1 cellular context compared by ENCODE assay signal in genomic region chr15:67854358-67854757, GRCh38.
TF ChIP-seq lines count a peak whose summit lies in the region.

No MANE protein-coding gene starts in this region.

TF ChIP-seq in HepG2, 621 proteins besides CTCF, POLR2A, EP300 and RAD21 (continued from another document and continues in another):
- TF ChIP-seq HNF1B (CRISPR knock-in tag; IDR thresholded peaks at IDR 0.05): 0 out of 2 replicates have a peak, but pooled peaks have one; percentile 54
- no peak for TF ChIP-seq FOSL1 (CRISPR knock-in tag; IDR thresholded peaks at IDR 0.05; ENCODE audit: borderline replicate concordance)
- TF ChIP-seq CEBPG (CRISPR knock-in tag; IDR thresholded peaks at IDR 0.05): no peak
- TF ChIP-seq RELA (CRISPR knock-in tag; IDR thresholded peaks at IDR 0.05): no peak
- peak; percentile 71; the same call in 1 of the 2 replicates for TF ChIP-seq ZFP1 (CRISPR knock-in tag; IDR thresholded peaks at IDR 0.05)
- no peak for TF ChIP-seq ZNF180 (CRISPR knock-in tag; IDR thresholded peaks at IDR 0.05; ENCODE audit: borderline replicate concordance, low read depth)
- TF ChIP-seq BHLHE40 (IDR thresholded peaks at IDR 0.05; ENCODE audit: low read length): no peak; the same call in 1 of the 2 replicates
- TF ChIP-seq KLF15 (CRISPR knock-in tag; IDR thresholded peaks at IDR 0.05; ENCODE audit: borderline replicate concordance): no peak
- TF ChIP-seq ZNF609 (CRISPR knock-in tag; IDR thresholded peaks at IDR 0.05; ENCODE audit: borderline replicate concordance): 0 out of 2 replicates have a peak, but pooled peaks have one; percentile 55
- no peak for TF ChIP-seq ZFP62 (CRISPR knock-in tag; IDR thresholded peaks at IDR 0.05)
- no peak for TF ChIP-seq ZNF768 (CRISPR knock-in tag; IDR thresholded peaks at IDR 0.05)
- 0 out of 2 replicates have a peak, but pooled peaks have one; percentile 15 for TF ChIP-seq TBX2 (CRISPR knock-in tag; IDR thresholded peaks at IDR 0.05; ENCODE audit: borderline replicate concordance)
- TF ChIP-seq ZNF597 (CRISPR knock-in tag; IDR thresholded peaks at IDR 0.05): no peak
- TF ChIP-seq ZGPAT (CRISPR knock-in tag; IDR thresholded peaks at IDR 0.05): peak; percentile 37; the same call in 1 of the 2 replicates
- TF ChIP-seq GABPB1 (CRISPR knock-in tag; IDR thresholded peaks at IDR 0.05): peak; percentile 38; the same call in 1 of the 2 replicates
- no peak for TF ChIP-seq PREB (CRISPR knock-in tag; IDR thresholded peaks at IDR 0.05)
- TF ChIP-seq ZMYM4 (CRISPR knock-in tag; IDR thresholded peaks at IDR 0.05): peak; percentile 50; the same call in 1 of the 2 replicates
- TF ChIP-seq ARNTL (CRISPR knock-in tag; IDR thresholded peaks at IDR 0.05): peak; percentile 68; the same call in 1 of the 2 replicates
- TF ChIP-seq GABPA (IDR thresholded peaks at IDR 0.05; ENCODE audit: low read depth, low read length): no peak
- peak; percentile 35; the same call in 1 of the 2 replicates for TF ChIP-seq GABPA (CRISPR knock-in tag; IDR thresholded peaks at IDR 0.05; ENCODE audit: low read depth)
- no peak for TF ChIP-seq PLRG1 (conservative IDR thresholded peaks at IDR 0.05)
- TF ChIP-seq GATAD2A (CRISPR knock-in tag; IDR thresholded peaks at IDR 0.05): peak; percentile 58; the same call in 1 of the 2 replicates
- TF ChIP-seq XRCC5 (optimal IDR thresholded peaks at IDR 0.05; ENCODE audit: low read length): peak; percentile 21
- TF ChIP-seq PATZ1 (CRISPR knock-in tag; IDR thresholded peaks at IDR 0.05): peak; percentile 54
- no peak for TF ChIP-seq ZNF777 (CRISPR knock-in tag; IDR thresholded peaks at IDR 0.05)
- peak; percentile 63 for TF ChIP-seq RXRB (CRISPR knock-in tag; IDR thresholded peaks at IDR 0.05; ENCODE audit: borderline replicate concordance)
- 0 out of 2 replicates have a peak, but pooled peaks have one; percentile 26 for TF ChIP-seq TFDP1 (CRISPR knock-in tag; IDR thresholded peaks at IDR 0.05; ENCODE audit: borderline replicate concordance)
- TF ChIP-seq LCORL (IDR thresholded peaks at IDR 0.05): no peak
- TF ChIP-seq LCORL (CRISPR knock-in tag; IDR thresholded peaks at IDR 0.05): no peak
- TF ChIP-seq MIXL1 (CRISPR knock-in tag; IDR thresholded peaks at IDR 0.05): 0 out of 2 replicates have a peak, but pooled peaks have one; percentile 56
- no peak for TF ChIP-seq ZNF678 (CRISPR knock-in tag; IDR thresholded peaks at IDR 0.05)
- TF ChIP-seq BCL6 (CRISPR knock-in tag; IDR thresholded peaks at IDR 0.05): 0 out of 2 replicates have a peak, but pooled peaks have one; percentile 23
- no peak for TF ChIP-seq MNT (IDR thresholded peaks at IDR 0.05)
- TF ChIP-seq RARG (CRISPR knock-in tag; IDR thresholded peaks at IDR 0.05; ENCODE audit: low read depth): no peak
- TF ChIP-seq SMAD1 (CRISPR knock-in tag; IDR thresholded peaks at IDR 0.05; ENCODE audit: borderline replicate concordance, low read depth): no peak
- TF ChIP-seq ZBTB42 (CRISPR knock-in tag; IDR thresholded peaks at IDR 0.05): no peak
- TF ChIP-seq MED8 (CRISPR knock-in tag; IDR thresholded peaks at IDR 0.05; ENCODE audit: insufficient replicate concordance): no peak
- no peak for TF ChIP-seq MIER3 (CRISPR knock-in tag; IDR thresholded peaks at IDR 0.05; ENCODE audit: borderline replicate concordance)
- TF ChIP-seq NFIC (IDR thresholded peaks at IDR 0.05; ENCODE audit: low read length): peak; percentile 76; the same call in 1 of the 2 replicates
- TF ChIP-seq ZNF143 (CRISPR knock-in tag; IDR thresholded peaks at IDR 0.05): no peak
- TF ChIP-seq ZFP90 (CRISPR knock-in tag; IDR thresholded peaks at IDR 0.05; ENCODE audit: borderline replicate concordance): no peak
- TF ChIP-seq TAF1 (CRISPR knock-in tag; IDR thresholded peaks at IDR 0.05): peak; percentile 51; the same call in 1 of the 2 replicates
- no peak for TF ChIP-seq ZNF75D (CRISPR knock-in tag; IDR thresholded peaks at IDR 0.05; ENCODE audit: borderline replicate concordance)
- peak; percentile 94 for TF ChIP-seq ZNF616 (CRISPR knock-in tag; IDR thresholded peaks at IDR 0.05; ENCODE audit: low read depth)
- TF ChIP-seq ZXDC (CRISPR knock-in tag; IDR thresholded peaks at IDR 0.05): no peak
- TF ChIP-seq ERF (CRISPR knock-in tag; IDR thresholded peaks at IDR 0.05): peak; percentile 38; the same call in 1 of the 2 replicates
- TF ChIP-seq BRD4 (CRISPR knock-in tag; IDR thresholded peaks at IDR 0.05): no peak
- TF ChIP-seq MLX (CRISPR knock-in tag; IDR thresholded peaks at IDR 0.05): peak; percentile 43; the same call in 1 of the 2 replicates
